In the genomic region with DNA sequence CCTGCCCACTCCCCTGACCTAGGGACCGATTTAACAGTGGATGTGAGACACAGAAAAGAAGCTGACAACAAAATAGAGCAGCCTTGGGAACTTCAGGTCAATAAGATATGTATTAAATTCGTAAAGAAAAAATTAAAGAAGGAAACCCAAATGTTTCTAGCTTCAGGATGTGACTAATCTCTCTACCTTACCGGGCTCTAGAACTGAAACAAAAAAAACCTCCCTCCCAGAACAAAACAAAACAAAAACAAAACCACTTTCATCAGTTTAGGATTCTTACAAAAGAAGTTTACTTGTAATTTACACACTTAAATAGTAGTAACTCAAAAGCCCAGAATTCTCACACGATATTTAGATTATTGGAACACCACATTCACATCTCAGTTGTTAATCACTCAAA, we compare ENCODE assay signal across 13 cellular contexts.
DNase-seq lines count a peak whose midpoint lies in the region; ATAC-seq lines count a peak whose summit lies in the region.
"Had no signal": no experiment of that assay in that cellular context is flagged by ENCODE, and none has a peak within 500 bp of the region (broad histone marks: within the 10 kb centered on the region; RNA-seq: fewer than 3 reads in every experiment).

No MANE protein-coding gene starts in this region.

- peaks cover 12% of the 10 kb centered on the region for H3K9me3 Mint-ChIP-seq in activated CD4-positive, alpha-beta T cell treated with anti-CD3 and anti-CD28 coated beads, Interleukin-2, amount 10 ng/mL, durations not matched to agents 7 days and 5 days
- H3K9me3 Mint-ChIP-seq in immature natural killer cell, result no peaks in the 10 kb centered on the region

- peaks cover 12% of the 10 kb centered on the region for H3K36me3 Mint-ChIP-seq in activated CD4-positive, alpha-beta T cell treated with anti-CD3 and anti-CD28 coated beads, Interleukin-2, amount 10 ng/mL, durations not matched to agents 7 days and 5 days (ENCODE audit: low read depth)
- H3K36me3 Mint-ChIP-seq in immature natural killer cell, result no peaks in the 10 kb centered on the region

- CTCF ChIA-PET in activated CD4-positive, alpha-beta T cell treated with anti-CD3 and anti-CD28 coated beads, Interleukin-2, amount 10 ng/mL, durations not matched to agents 7 days and 5 days (lab: Charles Lee), result no interaction called here

- H3K4me3 Mint-ChIP-seq in activated CD4-positive, alpha-beta T cell treated with anti-CD3 and anti-CD28 coated beads, Interleukin-2, amount 10 ng/mL, durations not matched to agents 7 days and 5 days, result peak overlapping the region; percentile 41
- peak overlapping the region in 3 of 5 donors; percentile 26 to 33 (median 27) for H3K4me3 Mint-ChIP-seq in immature natural killer cell

- ATAC-seq in GM21717 (IDR thresholded peaks at IDR 0.05; ENCODE audit: unreplicated experiment) (peak; percentile 70), HG03439 (IDR thresholded peaks at IDR 0.05; ENCODE audit: unreplicated experiment) (peak; percentile 65), HG03457 (IDR thresholded peaks at IDR 0.05; ENCODE audit: unreplicated experiment) (no peak)
- ATAC-seq: A549 had no signal

- H3K4me1 Mint-ChIP-seq in activated CD4-positive, alpha-beta T cell treated with anti-CD3 and anti-CD28 coated beads, Interleukin-2, amount 10 ng/mL, durations not matched to agents 7 days and 5 days, result peaks cover 46% of the 10 kb centered on the region
- peaks cover 5 to 9% of the 10 kb centered on the region in 2 donors for H3K4me1 Mint-ChIP-seq in immature natural killer cell

- H3K27ac Mint-ChIP-seq in activated CD4-positive, alpha-beta T cell treated with anti-CD3 and anti-CD28 coated beads, Interleukin-2, amount 10 ng/mL, durations not matched to agents 7 days and 5 days, result peak overlapping the region; percentile 95
- H3K27ac Mint-ChIP-seq in immature natural killer cell, result peak overlapping the region; percentile 47 to 77 (median 62)

- H3K27me3 Mint-ChIP-seq in activated CD4-positive, alpha-beta T cell treated with anti-CD3 and anti-CD28 coated beads, Interleukin-2, amount 10 ng/mL, durations not matched to agents 7 days and 5 days, result peaks cover 2% of the 10 kb centered on the region
- H3K27me3 Mint-ChIP-seq in immature natural killer cell (ENCODE audit: low read depth in 3 of 3), result peaks cover 0 to 4% (median 2%) of the 10 kb centered on the region in 3 donors

- POLR2A ChIA-PET in activated CD4-positive, alpha-beta T cell treated with anti-CD3 and anti-CD28 coated beads, Interleukin-2, amount 10 ng/mL, durations not matched to agents 7 days and 5 days (lab: Charles Lee), result no interaction called here

- no peak for DNase-seq in activated CD4-positive, alpha-beta T cell treated with anti-CD3 and anti-CD28 coated beads, Interleukin-2, amount 10 ng/mL, durations not matched to agents 7 days and 5 days
- DNase-seq in activated CD4-positive, alpha-beta T cell treated with anti-CD3 and anti-CD28 coated beads for 4 hours, result no peak
- DNase-seq in immature natural killer cell (peak in 1 of 3 donors; percentile 8), NCI-H345 (lab: John Stamatoyannopoulos, UW) (no peak), NCI-H748 treated with DMSO at 0.1 percent for 48 hours (lab: John Stamatoyannopoulos, UW) (no peak)
- DNase-seq: activated CD4-positive, CD25-positive, alpha-beta regulatory T cell treated with anti-CD3 and anti-CD28 coated beads, Interleukin-2, amount 50 U/mL, for 72 hours; EL; NCI-H2081 treated with DMSO at 0.1 percent for 48 hours; Right ventricle myocardium superior had no signal
